In the genomic region with DNA sequence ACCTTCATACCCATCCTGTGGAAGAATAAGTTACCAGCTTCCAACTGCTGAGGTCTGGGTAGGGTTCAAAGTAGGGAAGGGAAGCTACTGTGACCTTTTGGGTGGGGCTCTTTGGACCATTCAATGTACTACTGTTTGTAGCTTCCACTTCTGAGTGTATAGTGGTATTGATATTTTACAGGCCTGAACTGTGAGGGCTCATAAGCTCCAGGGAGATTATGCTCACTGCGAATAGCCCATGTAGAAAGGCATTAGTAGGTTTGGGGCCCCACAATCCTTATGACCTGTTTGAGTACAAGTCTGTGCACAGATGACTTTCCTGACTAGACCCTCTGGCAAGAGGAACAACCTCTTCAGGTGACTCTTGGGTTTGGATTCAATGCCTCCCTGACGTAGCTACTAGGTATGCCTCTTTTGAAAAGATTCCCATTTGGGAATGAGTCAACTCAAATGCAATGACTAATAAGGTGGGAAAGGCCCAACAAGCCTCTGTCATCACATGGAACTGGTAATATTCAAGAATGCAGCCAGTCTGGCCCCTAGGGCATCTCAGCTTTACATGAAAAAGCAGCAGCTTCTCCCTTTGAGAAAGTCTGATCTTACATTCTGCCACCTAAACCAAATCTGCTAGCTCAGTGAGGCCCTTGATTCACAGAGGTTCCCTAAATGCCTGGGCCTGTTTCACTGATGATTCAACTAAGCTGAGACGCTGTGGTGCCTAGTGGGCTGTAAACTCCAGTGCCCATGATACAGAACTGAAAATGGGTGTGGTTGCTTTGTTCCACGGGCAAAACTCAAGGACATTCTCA, we compare ENCODE assay signal across 9 cellular contexts.
DNase-seq lines count a peak whose midpoint lies in the region; ATAC-seq and TF ChIP-seq lines count a peak whose summit lies in the region.
"Had no signal": no experiment of that assay in that cellular context is flagged by ENCODE, and none has a peak within 500 bp of the region (broad histone marks: within the 10 kb centered on the region; RNA-seq: fewer than 3 reads in every experiment).

No MANE protein-coding gene starts in this region.

- peaks cover 18% of the 10 kb centered on the region for H3K36me3 Mint-ChIP-seq in stimulated activated naive CD8-positive, alpha-beta T cell treated with anti-CD3 and anti-CD28 coated beads, Interleukin-15, Interleukin-2, amounts not matched to agents 100 ng/mL and 50 ng/mL, for 24 hours (ENCODE audit: low read depth)

- H3K4me1 ChIP-seq in cardiac muscle cell (ENCODE audit: low read depth): peaks cover 30% of the 10 kb centered on the region
- H3K4me1 ChIP-seq in RWPE2 (ENCODE audit: insufficient read depth, poor library complexity, severe bottlenecking): peaks cover 47% of the 10 kb centered on the region
- peaks cover 12 to 53% (median 29%) of the 10 kb centered on the region in 4 donors for H3K4me1 ChIP-seq in stomach

- peak overlapping the region; percentile 52 for H3K27ac ChIP-seq in cardiac muscle cell
- peak overlapping the region; percentile 98 for H3K27ac ChIP-seq in RWPE2 (ENCODE audit: poor library complexity, severe bottlenecking)
- H3K27ac ChIP-seq in stomach: no peak overlapping the region
- H3K27ac ChIP-seq: heart right ventricle had no signal

- 68 to 76% (median 73%) methylated on average over 4 of the region's 4 CpGs for WGBS in stomach, 5 donors

- peak overlapping the region; percentile 89 for H3K27ac Mint-ChIP-seq in stimulated activated naive CD8-positive, alpha-beta T cell treated with anti-CD3 and anti-CD28 coated beads, Interleukin-15, Interleukin-2, amounts not matched to agents 100 ng/mL and 50 ng/mL, for 24 hours

- no peak overlapping the region for H3K4me3 ChIP-seq in cardiac muscle cell
- no peak overlapping the region for H3K4me3 ChIP-seq in RWPE2 (ENCODE audit: severe bottlenecking)
- H3K4me3 ChIP-seq in stomach: no peak overlapping the region
- H3K4me3 ChIP-seq: heart right ventricle had no signal

- H3K9me3 Mint-ChIP-seq in stimulated activated naive CD8-positive, alpha-beta T cell treated with anti-CD3 and anti-CD28 coated beads, Interleukin-15, Interleukin-2, amounts not matched to agents 100 ng/mL and 50 ng/mL, for 24 hours: no peaks in the 10 kb centered on the region

- H3K27me3 ChIP-seq in cardiac muscle cell: no peaks in the 10 kb centered on the region
- H3K27me3 ChIP-seq in RWPE2 (ENCODE audit: insufficient read depth, poor library complexity, severe bottlenecking): no peaks in the 10 kb centered on the region
- no peaks in the 10 kb centered on the region for H3K27me3 ChIP-seq in stomach
- H3K27me3 ChIP-seq: heart right ventricle had no signal

- H3K36me3 ChIP-seq in cardiac muscle cell (no peaks in the 10 kb centered on the region), RWPE2 (ENCODE audit: low read depth) (no peaks in the 10 kb centered on the region), stomach (no peaks in the 10 kb centered on the region)

- DNase-seq in cardiac muscle cell (ENCODE audit: low read depth in 1 of 2, low spot score in 1 of 2) (peak in 1 of 2 donors; percentile 59), Right ventricle myocardium inferior (ENCODE audit: missing footprints) (no peak), RWPE2 (ENCODE audit: low spot score) (peak; percentile 86), fibroblast of the conjunctiva (ENCODE audit: low read depth) (peak; percentile 42), stomach (no peak), NCI-H82 (lab: John Stamatoyannopoulos, UW) (no peak)
- DNase-seq: heart right ventricle had no signal

- H3K4me1 Mint-ChIP-seq in stimulated activated naive CD8-positive, alpha-beta T cell treated with anti-CD3 and anti-CD28 coated beads, Interleukin-15, Interleukin-2, amounts not matched to agents 100 ng/mL and 50 ng/mL, for 24 hours (ENCODE audit: low read depth): peaks cover 80% of the 10 kb centered on the region

- no peaks in the 10 kb centered on the region for H3K27me3 Mint-ChIP-seq in stimulated activated naive CD8-positive, alpha-beta T cell treated with anti-CD3 and anti-CD28 coated beads, Interleukin-15, Interleukin-2, amounts not matched to agents 100 ng/mL and 50 ng/mL, for 24 hours

- TF ChIP-seq EP300 in stomach (IDR thresholded peaks at IDR 0.05): no peak

- no peak for TF ChIP-seq CTCF in cardiac muscle cell (IDR thresholded peaks at IDR 0.05; ENCODE audit: low read depth, low read length)
- no peak for TF ChIP-seq CTCF in RWPE2 (IDR thresholded peaks at IDR 0.05; ENCODE audit: poor library complexity, severe bottlenecking)
- no peak for TF ChIP-seq CTCF in stomach (IDR thresholded peaks at IDR 0.05)

- H3K4me3 Mint-ChIP-seq in stimulated activated naive CD8-positive, alpha-beta T cell treated with anti-CD3 and anti-CD28 coated beads, Interleukin-15, Interleukin-2, amounts not matched to agents 100 ng/mL and 50 ng/mL, for 24 hours: peak overlapping the region; percentile 43

- ATAC-seq in Right ventricle myocardium inferior (no peak), HG02852 (IDR thresholded peaks at IDR 0.05; ENCODE audit: unreplicated experiment) (peak; percentile 50), RWPE2 (ENCODE audit: low read depth) (peak; percentile 87)

- intact Hi-C loops in Right ventricle myocardium inferior (cut with DNase I): no loop called here
- intact Hi-C loops in stomach (cut with DNase I; ENCODE audit: low total_unique reads): no loop called here

- TF ChIP-seq POLR2A in stomach (IDR thresholded peaks at IDR 0.05): no peak

- H3K9me3 ChIP-seq in cardiac muscle cell (ENCODE audit: low read depth): no peaks in the 10 kb centered on the region
- no peaks in the 10 kb centered on the region for H3K9me3 ChIP-seq in RWPE2 (ENCODE audit: severe bottlenecking)
- no peaks in the 10 kb centered on the region for H3K9me3 ChIP-seq in stomach

Comparison
In these comparisons a context has a peak if more than half of its experiments do, and no peak if none do; other contexts are left out.
1. DNase-seq: peak in RWPE2 (single experiment) and fibroblast of the conjunctiva (single experiment); none in Right ventricle myocardium inferior (single experiment), stomach (single experiment) and NCI-H82 (single experiment).
2. H3K27ac ChIP-seq: peak in cardiac muscle cell (single experiment) and RWPE2 (single experiment); none in stomach (0 of 5).